ENCODE assay signal across 10 cellular contexts in genomic region chr2:174059178-174059874, GRCh38.
DNase-seq lines count a peak whose midpoint lies in the region; ATAC-seq, FAIRE-seq and TF ChIP-seq lines count a peak whose summit lies in the region.
"Had no signal": no experiment of that assay in that cellular context is flagged by ENCODE, and none has a peak within 500 bp of the region (broad histone marks: within the 10 kb centered on the region; RNA-seq: fewer than 3 reads in every experiment).

No MANE protein-coding gene starts in this region.

- peak; percentile 35 for ATAC-seq in mucosa of descending colon
- no peak for ATAC-seq in HG03469 (IDR thresholded peaks at IDR 0.05; ENCODE audit: unreplicated experiment)

- peak overlapping the region; percentile 50 for H3K4me3 ChIP-seq in endodermal cell (ENCODE audit: low read length)
- H3K4me3 ChIP-seq in mucosa of descending colon, result no peak overlapping the region

- H3K9me3 ChIP-seq in endodermal cell (ENCODE audit: control insufficient read depth, low read length) (peaks cover 20% of the 10 kb centered on the region), mucosa of descending colon (no peaks in the 10 kb centered on the region)

- peaks cover 19% of the 10 kb centered on the region for H3K9me3 Mint-ChIP-seq in endodermal cell

- H3K27me3 Mint-ChIP-seq in endodermal cell (ENCODE audit: insufficient read depth), result no peaks in the 10 kb centered on the region

- no peak for FAIRE-seq in urothelium cell line (lab: Jason Lieb, UNC)

- H3K4me1 ChIP-seq in endodermal cell (ENCODE audit: control insufficient read depth, insufficient read depth, low read length) (peaks cover 15% of the 10 kb centered on the region), mucosa of descending colon (ENCODE audit: low read depth) (no peaks in the 10 kb centered on the region)

- H3K27me3 ChIP-seq in endodermal cell (ENCODE audit: control insufficient read depth, insufficient read depth, low read length, poor library complexity, severe bottlenecking), result no peaks in the 10 kb centered on the region

- no peak for TF ChIP-seq CTCF in endodermal cell (conservative IDR thresholded peaks at IDR 0.05)
- no peak for TF ChIP-seq CTCF in mucosa of descending colon (IDR thresholded peaks at IDR 0.05)

- DNase-seq in CMK (ENCODE audit: low read depth) (peak; percentile 89), NOMO-1 (lab: John Stamatoyannopoulos, UW; ENCODE audit: unreplicated experiment in 2 of 2) (peak; percentile 49 to 68), endodermal cell (no peak), mucosa of descending colon (no peak), head of caudate nucleus (no peak), urothelium cell line (ENCODE audit: low spot score) (no peak), NCI-H187 (lab: John Stamatoyannopoulos, UW) (no peak)
- DNase-seq: NCI-H345, substantia nigra had no signal

- H3K9ac ChIP-seq in endodermal cell (ENCODE audit: extremely low read depth, low read length, poor library complexity, severe bottlenecking), result no peak overlapping the region

- H3K36me3 ChIP-seq in endodermal cell (ENCODE audit: control insufficient read depth, insufficient read depth, low read length) (no peaks in the 10 kb centered on the region), mucosa of descending colon (ENCODE audit: low read depth) (no peaks in the 10 kb centered on the region)

- 91 to 95% methylated on average over 4 to 6 of the region's 6 CpGs for WGBS in endodermal cell (ENCODE audit: insufficient coverage in 1 of 2, insufficient read length in 1 of 2), 2 experiments

- peaks cover 31% of the 10 kb centered on the region for H3K4me1 Mint-ChIP-seq in endodermal cell

- no peak overlapping the region for H3K27ac Mint-ChIP-seq in endodermal cell

- peaks cover 4% of the 10 kb centered on the region for H3K36me3 Mint-ChIP-seq in endodermal cell (ENCODE audit: low read depth)

- H3K4me3 Mint-ChIP-seq in endodermal cell, result no peak overlapping the region

- H3K27ac ChIP-seq in endodermal cell (ENCODE audit: low read depth, low read length), result no peak overlapping the region

- intact Hi-C loops in mucosa of descending colon (cut with DNase I, micrococcal nuclease), result no loop called here
- intact Hi-C loops in head of caudate nucleus (cut with DNase I), result no loop called here

Comparison
In these comparisons a context has a peak if more than half of its experiments do, and no peak if none do; other contexts are left out.
1. DNase-seq: peak in CMK (single experiment) and NOMO-1 (2 of 2); none in endodermal cell (single experiment), mucosa of descending colon (0 of 3), head of caudate nucleus (0 of 42), urothelium cell line (single experiment) and NCI-H187 (0 of 2).